1 cellular context compared by ENCODE assay signal in the genomic region with DNA sequence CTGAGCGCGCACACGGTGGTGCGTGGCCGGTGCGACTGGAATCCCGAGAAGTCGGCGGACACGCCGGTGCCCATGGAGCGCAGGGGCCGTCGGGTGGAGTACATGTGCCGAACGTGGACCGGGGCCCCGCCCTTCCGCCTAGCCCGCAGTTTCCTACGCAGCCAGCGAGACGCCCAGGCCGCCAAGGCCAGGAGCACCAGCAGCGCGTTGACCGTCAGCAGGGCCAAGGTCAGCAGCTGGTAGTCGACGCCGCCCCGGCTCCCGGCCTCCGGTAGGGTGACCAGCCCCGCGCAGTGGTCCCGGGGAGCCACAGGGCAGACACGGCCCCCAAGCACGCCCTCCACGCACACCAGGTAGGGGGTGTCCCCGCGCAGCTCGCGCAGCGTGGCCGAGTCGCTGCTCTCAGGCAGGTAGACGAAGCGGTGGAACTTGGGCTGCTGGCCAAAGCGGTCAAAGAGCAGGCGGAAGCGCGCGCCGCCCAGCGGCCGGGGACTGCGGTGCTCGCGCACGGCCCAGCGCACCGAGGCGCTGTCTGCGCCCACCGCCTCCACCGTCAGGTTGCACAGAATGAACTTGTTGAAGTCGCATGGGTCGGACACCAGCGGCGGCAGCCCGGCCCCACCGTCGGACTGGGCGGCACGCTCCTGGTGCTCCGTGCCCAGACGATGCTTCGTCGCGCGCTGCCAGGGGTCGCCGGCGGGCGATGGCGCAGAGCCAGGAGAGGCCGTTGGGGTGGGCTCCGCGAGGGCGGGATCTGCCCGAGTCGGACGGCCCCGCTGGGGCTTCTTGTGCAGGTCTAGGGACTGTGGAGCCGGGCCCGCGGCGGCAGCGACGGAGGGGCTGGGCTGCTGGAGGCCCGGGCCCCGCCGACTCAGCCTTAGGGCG.
A peak's percentile ranks its signal among the peaks of the same experiment; 100 is the strongest.
TF ChIP-seq lines count a peak whose summit lies in the region.

No MANE protein-coding gene starts in this region.

TF ChIP-seq in HepG2, 621 proteins besides CTCF, POLR2A, EP300 and RAD21 (continued from another document and continues in another):
- TF ChIP-seq CSRNP2 (CRISPR knock-in tag; conservative IDR thresholded peaks at IDR 0.05; ENCODE audit: low read depth), result peak; percentile 70; the same call in 1 of the 2 replicates
- peak; percentile 77; the same call in 1 of the 2 replicates for TF ChIP-seq ZBTB39 (CRISPR knock-in tag; IDR thresholded peaks at IDR 0.05)
- TF ChIP-seq, protein P1, sequence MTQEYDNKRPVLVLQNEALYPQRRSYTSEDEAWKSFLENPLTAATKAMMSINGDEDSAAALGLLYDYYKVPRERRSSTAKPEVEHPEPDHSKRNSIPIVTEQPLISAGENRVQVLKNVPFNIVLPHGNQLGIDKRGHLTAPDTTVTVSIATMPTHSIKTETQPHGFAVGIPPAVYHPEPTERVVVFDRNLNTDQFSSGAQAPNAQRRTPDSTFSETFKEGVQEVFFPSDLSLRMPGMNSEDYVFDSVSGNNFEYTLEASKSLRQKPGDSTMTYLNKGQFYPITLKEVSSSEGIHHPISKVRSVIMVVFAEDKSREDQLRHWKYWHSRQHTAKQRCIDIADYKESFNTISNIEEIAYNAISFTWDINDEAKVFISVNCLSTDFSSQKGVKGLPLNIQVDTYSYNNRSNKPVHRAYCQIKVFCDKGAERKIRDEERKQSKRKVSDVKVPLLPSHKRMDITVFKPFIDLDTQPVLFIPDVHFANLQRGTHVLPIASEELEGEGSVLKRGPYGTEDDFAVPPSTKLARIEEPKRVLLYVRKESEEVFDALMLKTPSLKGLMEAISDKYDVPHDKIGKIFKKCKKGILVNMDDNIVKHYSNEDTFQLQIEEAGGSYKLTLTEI (CRISPR knock-in tag; conservative IDR thresholded peaks at IDR 0.05), result no peak
- no peak for TF ChIP-seq TCF7 (IDR thresholded peaks at IDR 0.05; ENCODE audit: low read depth)
- peak; percentile 70; the same call in 1 of the 2 replicates for TF ChIP-seq MED13 (CRISPR knock-in tag; IDR thresholded peaks at IDR 0.05)
- TF ChIP-seq ZNF263 (CRISPR knock-in tag; IDR thresholded peaks at IDR 0.05), result peak; percentile 72; the same call in 1 of the 2 replicates
- TF ChIP-seq ISL2 (CRISPR knock-in tag; IDR thresholded peaks at IDR 0.05), result peak; percentile 84
- TF ChIP-seq, protein P2, sequence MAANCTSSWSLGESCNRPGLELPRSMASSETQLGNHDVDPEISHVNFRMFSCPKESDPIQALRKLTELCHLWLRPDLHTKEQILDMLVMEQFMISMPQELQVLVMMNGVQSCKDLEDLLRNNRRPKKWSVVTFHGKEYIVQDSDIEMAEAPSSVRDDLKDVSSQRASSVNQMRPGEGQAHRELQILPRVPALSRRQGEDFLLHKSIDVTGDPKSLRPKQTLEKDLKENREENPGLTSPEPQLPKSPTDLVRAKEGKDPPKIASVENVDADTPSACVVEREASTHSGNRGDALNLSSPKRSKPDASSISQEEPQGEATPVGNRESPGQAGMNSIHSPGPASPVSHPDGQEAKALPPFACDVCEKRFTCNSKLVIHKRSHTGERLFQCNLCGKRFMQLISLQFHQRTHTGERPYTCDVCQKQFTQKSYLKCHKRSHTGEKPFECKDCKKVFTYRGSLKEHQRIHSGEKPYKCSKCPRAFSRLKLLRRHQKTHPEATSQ (CRISPR knock-in tag; IDR thresholded peaks at IDR 0.05; ENCODE audit: borderline replicate concordance), result peak; percentile 41; the same call in 1 of the 2 replicates
- TF ChIP-seq PTBP1 (IDR thresholded peaks at IDR 0.05; ENCODE audit: low read depth, low read length, poor library complexity, severe bottlenecking), result no peak
- TF ChIP-seq ZNF30 (CRISPR knock-in tag; IDR thresholded peaks at IDR 0.05), result peak; percentile 95
- TF ChIP-seq ZNF775 (CRISPR knock-in tag; IDR thresholded peaks at IDR 0.05; ENCODE audit: borderline replicate concordance), result no peak; the same call in 1 of the 2 replicates
- TF ChIP-seq ZBTB4 (CRISPR knock-in tag; IDR thresholded peaks at IDR 0.05; ENCODE audit: borderline replicate concordance), result peak; percentile 96
- TF ChIP-seq NONO (IDR thresholded peaks at IDR 0.05), result no peak
- TF ChIP-seq NONO (CRISPR knock-in tag; conservative IDR thresholded peaks at IDR 0.05), result peak; percentile 98
- TF ChIP-seq LRRFIP1 (CRISPR knock-in tag; conservative IDR thresholded peaks at IDR 0.05), result no peak
- TF ChIP-seq, protein P3, sequence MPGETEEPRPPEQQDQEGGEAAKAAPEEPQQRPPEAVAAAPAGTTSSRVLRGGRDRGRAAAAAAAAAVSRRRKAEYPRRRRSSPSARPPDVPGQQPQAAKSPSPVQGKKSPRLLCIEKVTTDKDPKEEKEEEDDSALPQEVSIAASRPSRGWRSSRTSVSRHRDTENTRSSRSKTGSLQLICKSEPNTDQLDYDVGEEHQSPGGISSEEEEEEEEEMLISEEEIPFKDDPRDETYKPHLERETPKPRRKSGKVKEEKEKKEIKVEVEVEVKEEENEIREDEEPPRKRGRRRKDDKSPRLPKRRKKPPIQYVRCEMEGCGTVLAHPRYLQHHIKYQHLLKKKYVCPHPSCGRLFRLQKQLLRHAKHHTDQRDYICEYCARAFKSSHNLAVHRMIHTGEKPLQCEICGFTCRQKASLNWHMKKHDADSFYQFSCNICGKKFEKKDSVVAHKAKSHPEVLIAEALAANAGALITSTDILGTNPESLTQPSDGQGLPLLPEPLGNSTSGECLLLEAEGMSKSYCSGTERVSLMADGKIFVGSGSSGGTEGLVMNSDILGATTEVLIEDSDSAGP (CRISPR knock-in tag; IDR thresholded peaks at IDR 0.05; ENCODE audit: borderline replicate concordance), result peak; percentile 94; the same call in 1 of the 2 replicates
- peak; percentile 96 for TF ChIP-seq EEA1 (CRISPR knock-in tag; IDR thresholded peaks at IDR 0.05; ENCODE audit: borderline replicate concordance)
- TF ChIP-seq ZNF292 (CRISPR knock-in tag; IDR thresholded peaks at IDR 0.05; ENCODE audit: borderline replicate concordance, low read depth), result peak; percentile 82
- TF ChIP-seq, protein P4, sequence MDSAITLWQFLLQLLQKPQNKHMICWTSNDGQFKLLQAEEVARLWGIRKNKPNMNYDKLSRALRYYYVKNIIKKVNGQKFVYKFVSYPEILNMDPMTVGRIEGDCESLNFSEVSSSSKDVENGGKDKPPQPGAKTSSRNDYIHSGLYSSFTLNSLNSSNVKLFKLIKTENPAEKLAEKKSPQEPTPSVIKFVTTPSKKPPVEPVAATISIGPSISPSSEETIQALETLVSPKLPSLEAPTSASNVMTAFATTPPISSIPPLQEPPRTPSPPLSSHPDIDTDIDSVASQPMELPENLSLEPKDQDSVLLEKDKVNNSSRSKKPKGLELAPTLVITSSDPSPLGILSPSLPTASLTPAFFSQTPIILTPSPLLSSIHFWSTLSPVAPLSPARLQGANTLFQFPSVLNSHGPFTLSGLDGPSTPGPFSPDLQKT (CRISPR knock-in tag; IDR thresholded peaks at IDR 0.05; ENCODE audit: borderline replicate concordance), result no peak; the same call in 1 of the 2 replicates
- peak; percentile 93 for TF ChIP-seq HNF1B (CRISPR knock-in tag; IDR thresholded peaks at IDR 0.05)
- peak; percentile 80 for TF ChIP-seq TAF1 (CRISPR knock-in tag; IDR thresholded peaks at IDR 0.05)
- peak; percentile 79 for TF ChIP-seq HNF4G (IDR thresholded peaks at IDR 0.05; ENCODE audit: borderline replicate concordance, low read depth, low read length)
- no peak; the same call in 1 of the 2 replicates for TF ChIP-seq HNF4G (CRISPR knock-in tag; IDR thresholded peaks at IDR 0.05; ENCODE audit: borderline replicate concordance, low read depth)
- TF ChIP-seq, protein P5, sequence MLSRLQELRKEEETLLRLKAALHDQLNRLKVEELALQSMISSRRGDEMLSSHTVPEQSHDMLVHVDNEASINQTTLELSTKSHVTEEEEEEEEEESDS (CRISPR knock-in tag; IDR thresholded peaks at IDR 0.05; ENCODE audit: borderline replicate concordance), result no peak
- peak; percentile 81 for TF ChIP-seq MED1 (CRISPR knock-in tag; IDR thresholded peaks at IDR 0.05)
- TF ChIP-seq NCOA5 (CRISPR knock-in tag; IDR thresholded peaks at IDR 0.05), result 0 out of 2 replicates have a peak, but pooled peaks have one; percentile 14
- TF ChIP-seq ZNF253 (CRISPR knock-in tag; IDR thresholded peaks at IDR 0.05; ENCODE audit: borderline replicate concordance), result no peak; the same call in 1 of the 2 replicates
- TF ChIP-seq ZNF143 (CRISPR knock-in tag; IDR thresholded peaks at IDR 0.05), result no peak
